9 cellular contexts compared by ENCODE assay signal in the genomic region with DNA sequence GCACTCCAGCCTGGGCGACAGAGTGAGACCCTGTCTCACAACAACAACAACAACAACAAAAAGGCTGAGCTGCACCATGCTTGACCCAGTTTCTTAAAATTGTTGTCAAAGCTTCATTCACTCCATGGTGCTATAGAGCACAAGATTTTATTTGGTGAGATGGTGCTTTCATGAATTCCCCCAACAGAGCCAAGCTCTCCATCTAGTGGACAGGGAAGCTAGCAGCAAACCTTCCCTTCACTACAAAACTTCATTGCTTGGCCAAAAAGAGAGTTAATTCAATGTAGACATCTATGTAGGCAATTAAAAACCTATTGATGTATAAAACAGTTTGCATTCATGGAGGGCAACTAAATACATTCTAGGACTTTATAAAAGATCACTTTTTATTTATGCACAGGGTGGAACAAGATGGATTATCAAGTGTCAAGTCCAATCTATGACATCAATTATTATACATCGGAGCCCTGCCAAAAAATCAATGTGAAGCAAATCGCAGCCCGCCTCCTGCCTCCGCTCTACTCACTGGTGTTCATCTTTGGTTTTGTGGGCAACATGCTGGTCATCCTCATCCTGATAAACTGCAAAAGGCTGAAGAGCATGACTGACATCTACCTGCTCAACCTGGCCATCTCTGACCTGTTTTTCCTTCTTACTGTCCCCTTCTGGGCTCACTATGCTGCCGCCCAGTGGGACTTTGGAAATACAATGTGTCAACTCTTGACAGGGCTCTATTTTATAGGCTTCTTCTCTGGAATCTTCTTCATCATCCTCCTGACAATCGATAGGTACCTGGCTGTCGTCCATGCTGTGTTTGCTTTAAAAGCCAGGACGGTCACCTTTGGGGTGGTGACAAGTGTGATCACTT. TPM values are rescaled to one million over a fixed set of nuclear protein-coding genes. Genes with fewer than 3 reads are reported as not detected.
DNase-seq lines count a peak whose midpoint lies in the region; ATAC-seq, FAIRE-seq and TF ChIP-seq lines count a peak whose summit lies in the region.
"Had no signal": no experiment of that assay in that cellular context is flagged by ENCODE, and none has a peak within 500 bp of the region (broad histone marks: within the 10 kb centered on the region; RNA-seq: fewer than 3 reads in every experiment).

No MANE protein-coding gene starts in this region.

- H3K27ac ChIP-seq in A549 (no peak overlapping the region), upper lobe of right lung (no peak overlapping the region)

- H3K4me2 ChIP-seq in A549: no peak overlapping the region

- TF ChIP-seq CTCF in A549 (IDR thresholded peaks at IDR 0.05) (peak; percentile 17; the same call in 1 of the 3 replicates), GM12864 (IDR thresholded peaks at IDR 0.05; ENCODE audit: low read depth, low read length, missing control alignments) (peak; percentile 71), upper lobe of right lung (IDR thresholded peaks at IDR 0.05) (peak; percentile 64)

- DNase-seq in A549 (ENCODE audit: low read depth in 1 of 2, low spot score in 1 of 2): no peak
- DNase-seq in GM12864 (ENCODE audit: low read depth): no peak
- peak; percentile 23 for DNase-seq in RKO (ENCODE audit: low spot score)
- peak; percentile 67 for DNase-seq in fibroblast of peridontal ligament (ENCODE audit: extremely low read depth)
- no peak for DNase-seq in upper lobe of right lung
- no peak for DNase-seq in NCI-H1930 (lab: John Stamatoyannopoulos, UW)
- no peak for DNase-seq in stimulated activated CD4-positive, alpha-beta T cell treated with anti-CD3 and anti-CD28 coated beads, Interleukin-1b, Interleukin-23, amount 100 ng/mL, for 48 hours

- H3K9me3 ChIP-seq in A549 (no peaks in the 10 kb centered on the region), upper lobe of right lung (no peaks in the 10 kb centered on the region)

- TF ChIP-seq RAD21 in A549 (conservative IDR thresholded peaks at IDR 0.05 in 1 of 2, IDR thresholded peaks at IDR 0.05 in 1 of 2): peak; percentile 22 to 42; a peak in 3 of 5 replicates

- H3K36me3 ChIP-seq in upper lobe of right lung: no peaks in the 10 kb centered on the region

- no peaks in the 10 kb centered on the region for H3K27me3 ChIP-seq in upper lobe of right lung

- TF ChIP-seq EP300 in A549 (IDR thresholded peaks at IDR 0.05): no peak

- 35% methylated on average over 9 of the region's 9 CpGs for WGBS in A549 (ENCODE audit: missing lambda C conversion rate)

- TF ChIP-seq POLR2A in A549 (IDR thresholded peaks at IDR 0.05; ENCODE audit: low read length): no peak

- H3K4me3 ChIP-seq in A549 (no peak overlapping the region), GM12864 (ENCODE audit: low read depth, low read length) (no peak overlapping the region), upper lobe of right lung (peak overlapping the region; percentile 39)

- intact Hi-C loops in upper lobe of right lung (cut with DNase I): loop anchor here (10.0 kb wide), 2 partner anchors 98 to 288 kb away; no protein-coding TSS in a partner anchor

- ATAC-seq in A549: peak; percentile 47 to 54; a peak in 1 of 6 replicates
- peak; percentile 66 for ATAC-seq in upper lobe of right lung
- no peak for ATAC-seq in HG03469 (IDR thresholded peaks at IDR 0.05; ENCODE audit: unreplicated experiment)

- POLR2A ChIA-PET in A549 (lab: Yijun Ruan, JAX): no interaction called here

- no peak for FAIRE-seq in A549 (lab: Jason Lieb, UNC)
- FAIRE-seq: colon had no signal

- H3K4me1 ChIP-seq in A549: no peaks in the 10 kb centered on the region
- H3K4me1 ChIP-seq in upper lobe of right lung: peaks cover 31% of the 10 kb centered on the region

- CTCF ChIA-PET in A549 (lab: Yijun Ruan, JAX): interaction anchor here (1.0 to 1.7 kb wide), 3 partner anchors 13 to 294 kb away, joined by 3 read pairs; no protein-coding TSS in a partner anchor

TF ChIP-seq in A549, 52 proteins besides CTCF, POLR2A, EP300 and RAD21:
- no peak for TF ChIP-seq MAX (IDR thresholded peaks at IDR 0.05)
- 0 out of 3 replicates have a peak, but pooled peaks have one; percentile 10 for TF ChIP-seq SMC3 (IDR thresholded peaks at IDR 0.05)

RNA-seq across cellular contexts. Expression of gene CCR5, which starts 2.0 kb away (rescaled TPM):
- not detected in 2 replicates for polyA plus RNA-seq in A549 (2011; rRNA removed)
- not detected in 2 replicates for polyA plus RNA-seq in A549 (2012; cell fraction: cytosol; rRNA removed)
- polyA plus RNA-seq in A549 (2012; cell fraction: nucleus; rRNA removed): not detected in 2 replicates
- not detected in 3 replicates for polyA plus RNA-seq in A549 (2017; fragmentation: RNase III; extraction: RNeasy Plus Mini Kit Qiagen cat#74134 plus additional on column Dnase treatment)
- polyA minus RNA-seq in A549 (2011; rRNA and poly(A)+ RNA removed): not detected in 2 replicates
- total RNA-seq in upper lobe of right lung: 8.7 TPM

RNA-seq across cellular contexts. Expression of gene CCR2, which starts 18.8 kb away (rescaled TPM):
- polyA plus RNA-seq in A549 (2011; rRNA removed): not detected in 2 replicates
- polyA plus RNA-seq in A549 (2012; cell fraction: cytosol; rRNA removed): not detected in 2 replicates
- polyA plus RNA-seq in A549 (2012; cell fraction: nucleus; rRNA removed): not detected in 2 replicates
- polyA plus RNA-seq in A549 (2017; fragmentation: RNase III; extraction: RNeasy Plus Mini Kit Qiagen cat#74134 plus additional on column Dnase treatment): not detected in 3 replicates
- polyA minus RNA-seq in A549 (2011; rRNA and poly(A)+ RNA removed): 0.54 TPM in 1 of 2 replicates, not detected in the other
- 17.8 TPM for total RNA-seq in upper lobe of right lung

RNA-seq across cellular contexts. Expression of gene CCRL2, which starts 34.3 kb away (rescaled TPM):
- polyA plus RNA-seq in A549 (2011; rRNA removed) (not detected in 2 replicates), A549 (2017; fragmentation: RNase III; extraction: RNeasy Plus Mini Kit Qiagen cat#74134 plus additional on column Dnase treatment) (not detected in 3 replicates)
- polyA plus RNA-seq in A549 (2012; cell fraction: cytosol; rRNA removed): 0.01 TPM in 1 of 2 replicates, not detected in the other
- polyA plus RNA-seq in A549 (2012; cell fraction: nucleus; rRNA removed): not detected in 2 replicates
- polyA minus RNA-seq in A549 (2011; rRNA and poly(A)+ RNA removed): not detected in 2 replicates
- 28.5 TPM for total RNA-seq in upper lobe of right lung

Comparison
In these comparisons a context has a peak if more than half of its experiments do, and no peak if none do; other contexts are left out.
1. DNase-seq: peak in RKO (single experiment) and fibroblast of peridontal ligament (single experiment); none in A549 (0 of 2), GM12864 (single experiment), upper lobe of right lung (single experiment), NCI-H1930 (0 of 2) and stimulated activated CD4-positive, alpha-beta T cell treated with anti-CD3 and anti-CD28 coated beads, Interleukin-1b, Interleukin-23, amount 100 ng/mL, for 48 hours (single experiment).
2. CTCF ChIP-seq: peak in every context shown above with its lines; median percentile 71 in GM12864; 64 in upper lobe of right lung; 17 in A549.